ENCODE assay signal across 36 cellular contexts in the genomic region with DNA sequence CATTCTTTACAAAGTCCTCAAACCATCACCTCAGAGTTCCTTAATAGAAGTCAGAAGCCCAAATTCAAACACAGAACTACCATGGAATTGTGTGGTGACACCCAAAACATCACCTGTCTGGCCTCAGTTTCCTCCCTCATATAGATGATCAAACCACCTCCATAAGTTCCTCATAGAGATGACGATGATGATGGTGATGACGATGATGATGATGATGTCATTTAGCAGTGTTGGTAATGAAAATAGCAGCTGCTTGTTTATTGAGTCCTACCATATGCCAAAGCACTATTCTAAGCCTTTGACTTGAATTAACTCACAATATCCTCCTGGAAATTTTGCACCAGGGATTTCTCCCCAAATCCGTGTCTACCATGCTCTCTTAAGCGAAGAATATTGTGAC.
"Had no signal": no experiment of that assay in that cellular context is flagged by ENCODE, and none has a peak within 500 bp of the region (broad histone marks: within the 10 kb centered on the region; RNA-seq: fewer than 3 reads in every experiment).

No MANE protein-coding gene starts in this region.

- H3K36me3 Mint-ChIP-seq: activated CD4-positive, alpha-beta memory T cell treated with anti-CD3 and anti-CD28 coated beads for 36 hours; activated naive CD4-positive, alpha-beta T cell treated with anti-CD3 and anti-CD28 coated beads, Interleukin-2, amount 10 ng/mL, durations not matched to agents 7 days and 5 days; activated naive CD4-positive, alpha-beta T cell treated with anti-CD3 and anti-CD28 coated beads, Interleukin-2, amount 50 U/mL, for 24 hours; activated naive CD8-positive, alpha-beta T cell; activated naive CD8-positive, alpha-beta T cell treated with anti-CD3 and anti-CD28 coated beads, Interleukin-2, amount 10 ng/mL, durations not matched to agents 7 days and 5 days; brain had no signal

- H3K4me1 ChIP-seq: ascending aorta had no signal

- H3K4me1 Mint-ChIP-seq: activated B cell treated with CpG ODN at 0.5 μM for 24 hours; activated CD4-positive, alpha-beta T cell treated with anti-CD3 and anti-CD28 coated beads, Interleukin-2, amount 10 ng/mL, durations not matched to agents 24 days and 14 days; activated naive CD4-positive, alpha-beta T cell treated with anti-CD3 and anti-CD28 coated beads, Interleukin-2, amount 10 ng/mL, durations not matched to agents 7 days and 5 days; activated naive CD8-positive, alpha-beta T cell treated with anti-CD3 and anti-CD28 coated beads, Interleukin-2, amount 10 ng/mL, durations not matched to agents 7 days and 5 days; activated naive CD8-positive, alpha-beta T cell treated with anti-CD3 and anti-CD28 coated beads, Interleukin-2, amount 50 U/mL, for 24 hours; central memory CD8-positive, alpha-beta T cell had no signal

- H3K9me3 ChIP-seq: ascending aorta had no signal

- H3K9me3 Mint-ChIP-seq: activated B cell treated with CpG ODN at 0.5 μM for 24 hours; activated CD4-positive, alpha-beta memory T cell treated with anti-CD3 and anti-CD28 coated beads for 36 hours; activated CD4-positive, alpha-beta T cell treated with anti-CD3 and anti-CD28 coated beads, Interleukin-2, amount 10 ng/mL, durations not matched to agents 24 days and 14 days; activated CD8-positive, alpha-beta T cell treated with anti-CD3 and anti-CD28 coated beads for 36 hours; activated naive CD4-positive, alpha-beta T cell treated with anti-CD3 and anti-CD28 coated beads, Interleukin-2, amount 10 ng/mL, durations not matched to agents 7 days and 5 days; activated naive CD4-positive, alpha-beta T cell treated with anti-CD3 and anti-CD28 coated beads, Interleukin-2, amount 50 U/mL, for 24 hours; activated naive CD8-positive, alpha-beta T cell treated with anti-CD3 and anti-CD28 coated beads, Interleukin-2, amount 10 ng/mL, durations not matched to agents 7 days and 5 days; activated naive CD8-positive, alpha-beta T cell treated with anti-CD3 and anti-CD28 coated beads, Interleukin-2, amount 50 U/mL, for 24 hours; activated T-helper 2 cell treated with anti-CD3 and anti-CD28 coated beads, Interferon-gamma antibody, Interleukin-2, Interleukin-4, amounts not matched to agents 10 μg/mL and 5 μg/mL and 100 μg/mL, durations not matched to agents 14 hours and 24 hours and 36 hours; central memory CD8-positive, alpha-beta T cell; T-helper 1 cell treated with Interleukin-12 subunit alpha and Interleukin-12 subunit beta and Interleukin-4 antibody, amounts not matched to agents 30 μg/mL and 1 μg/mL, for 36 hours; T-helper 2 cell treated with Interferon-gamma antibody and Interleukin-4, amounts not matched to agents 5 μg/mL and 100 μg/mL, for 36 hours had no signal

- H3K27me3 ChIP-seq: ascending aorta, cardiac muscle cell had no signal

- H3K4me3 Mint-ChIP-seq: activated B cell treated with CpG ODN at 0.5 μM for 24 hours; activated CD4-positive, alpha-beta memory T cell treated with anti-CD3 and anti-CD28 coated beads for 36 hours; activated CD4-positive, alpha-beta T cell treated with anti-CD3 and anti-CD28 coated beads, Interleukin-2, amount 10 ng/mL, durations not matched to agents 24 days and 14 days; activated CD8-positive, alpha-beta T cell treated with anti-CD3 and anti-CD28 coated beads for 36 hours; activated naive CD4-positive, alpha-beta T cell treated with anti-CD3 and anti-CD28 coated beads, Interleukin-2, amount 10 ng/mL, durations not matched to agents 7 days and 5 days; activated naive CD4-positive, alpha-beta T cell treated with anti-CD3 and anti-CD28 coated beads, Interleukin-2, amount 50 U/mL, for 24 hours; activated naive CD8-positive, alpha-beta T cell; activated naive CD8-positive, alpha-beta T cell treated with anti-CD3 and anti-CD28 coated beads, Interleukin-2, amount 10 ng/mL, durations not matched to agents 7 days and 5 days; activated naive CD8-positive, alpha-beta T cell treated with anti-CD3 and anti-CD28 coated beads, Interleukin-2, amount 50 U/mL, for 24 hours; brain; central memory CD8-positive, alpha-beta T cell; T-helper 1 cell treated with Interleukin-12 subunit alpha and Interleukin-12 subunit beta and Interleukin-4 antibody, amounts not matched to agents 30 μg/mL and 1 μg/mL, for 36 hours; T-helper 2 cell treated with Interferon-gamma antibody and Interleukin-4, amounts not matched to agents 5 μg/mL and 100 μg/mL, for 36 hours had no signal

- H3K27me3 Mint-ChIP-seq: activated naive CD4-positive, alpha-beta T cell treated with anti-CD3 and anti-CD28 coated beads, Interleukin-2, amount 10 ng/mL, durations not matched to agents 7 days and 5 days; activated naive CD4-positive, alpha-beta T cell treated with anti-CD3 and anti-CD28 coated beads, Interleukin-2, amount 50 U/mL, for 24 hours had no signal

- H3K36me3 ChIP-seq: ascending aorta, cardiac muscle cell had no signal

- H3K27ac ChIP-seq: ascending aorta, cardiac muscle cell, VCaP had no signal

- DNase-seq: activated B cell treated with CpG ODN at 0.5 μM for 24 hours; activated CD4-positive, alpha-beta memory T cell treated with anti-CD3 and anti-CD28 coated beads for 36 hours; activated CD4-positive, alpha-beta T cell treated with anti-CD3 and anti-CD28 coated beads for 4 hours; activated CD4-positive, alpha-beta T cell treated with anti-CD3 and anti-CD28 coated beads, Interleukin-2, amount 10 ng/mL, durations not matched to agents 24 days and 14 days; activated CD4-positive, alpha-beta T cell treated with anti-CD3 and anti-CD28 coated beads, Interleukin-2, amount 50 U/mL, for 1 hour; activated CD4-positive, alpha-beta T cell treated with anti-CD3 and anti-CD28 coated beads, Interleukin-2, amount 50 U/mL, for 4 hours; activated CD4-positive, CD25-positive, alpha-beta regulatory T cell treated with anti-CD3 and anti-CD28 coated beads, Interleukin-2, amount 50 U/mL, for 72 hours; activated CD8-positive, alpha-beta memory T cell treated with anti-CD3 and anti-CD28 coated beads, Interleukin-2, amount 50 U/mL, for 4 hours; activated CD8-positive, alpha-beta T cell treated with anti-CD3 and anti-CD28 coated beads for 36 hours; activated effector memory CD4-positive, alpha-beta T cell treated with Interleukin-2 at 50 U/mL for 16 hours; activated gamma-delta T cell; activated naive CD4-positive, alpha-beta T cell treated with anti-CD3 and anti-CD28 coated beads, Interleukin-2, amount 10 ng/mL, durations not matched to agents 7 days and 5 days; activated naive CD4-positive, alpha-beta T cell treated with Interleukin-2 at 50 U/mL for 16 hours; activated naive CD8-positive, alpha-beta T cell treated with anti-CD3 and anti-CD28 coated beads, Interleukin-2, amount 10 ng/mL, durations not matched to agents 7 days and 5 days; activated naive CD8-positive, alpha-beta T cell treated with anti-CD3 and anti-CD28 coated beads, Interleukin-2, amount 50 U/mL, for 24 hours; activated T-cell treated with anti-CD3 and anti-CD28 coated beads for 4 hours; activated T-cell treated with anti-CD3 and anti-CD28 coated beads, Interleukin-2, amount 50 U/mL, for 1 hour; activated T-cell treated with anti-CD3 and anti-CD28 coated beads, Interleukin-2, amount 50 U/mL, for 48 hours; amygdala; anterior cingulate cortex; caudate nucleus; cerebellar nuclear complex; T-helper 1 cell; T-helper 2 cell; T-helper 9 cell had no signal

- ATAC-seq: activated CD8-positive, alpha-beta T cell treated with anti-CD3 and anti-CD28 coated beads for 36 hours; activated naive CD8-positive, alpha-beta T cell treated with anti-CD3 and anti-CD28 coated beads, Interleukin-2, amount 50 U/mL, for 24 hours had no signal

- FAIRE-seq: TTC549 had no signal

- H3K4me3 ChIP-seq: ascending aorta, cardiac muscle cell had no signal

- H3K27ac Mint-ChIP-seq: activated B cell treated with CpG ODN at 0.5 μM for 24 hours; activated CD4-positive, alpha-beta memory T cell treated with anti-CD3 and anti-CD28 coated beads for 36 hours; activated CD4-positive, alpha-beta T cell treated with anti-CD3 and anti-CD28 coated beads, Interleukin-2, amount 10 ng/mL, durations not matched to agents 24 days and 14 days; activated CD8-positive, alpha-beta T cell treated with anti-CD3 and anti-CD28 coated beads for 36 hours; activated naive CD4-positive, alpha-beta T cell treated with anti-CD3 and anti-CD28 coated beads, Interleukin-2, amount 10 ng/mL, durations not matched to agents 7 days and 5 days; activated naive CD4-positive, alpha-beta T cell treated with anti-CD3 and anti-CD28 coated beads, Interleukin-2, amount 50 U/mL, for 24 hours; activated naive CD8-positive, alpha-beta T cell; activated naive CD8-positive, alpha-beta T cell treated with anti-CD3 and anti-CD28 coated beads, Interleukin-2, amount 10 ng/mL, durations not matched to agents 7 days and 5 days; activated naive CD8-positive, alpha-beta T cell treated with anti-CD3 and anti-CD28 coated beads, Interleukin-2, amount 50 U/mL, for 24 hours; activated T-helper 2 cell treated with anti-CD3 and anti-CD28 coated beads, Interferon-gamma antibody, Interleukin-2, Interleukin-4, amounts not matched to agents 10 μg/mL and 5 μg/mL and 100 μg/mL, durations not matched to agents 14 hours and 24 hours and 36 hours; brain; T-helper 1 cell treated with Interleukin-12 subunit alpha and Interleukin-12 subunit beta and Interleukin-4 antibody, amounts not matched to agents 30 μg/mL and 1 μg/mL, for 36 hours; T-helper 2 cell treated with Interferon-gamma antibody and Interleukin-4, amounts not matched to agents 5 μg/mL and 100 μg/mL, for 36 hours had no signal
